In genomic region chr17:57953703-57954420, GRCh38 we compare ENCODE assay signal across 9 cellular contexts. TPM values are rescaled to one million over a fixed set of nuclear protein-coding genes. Genes with fewer than 3 reads are reported as not detected.
DNase-seq lines count a peak whose midpoint lies in the region; ATAC-seq, FAIRE-seq and TF ChIP-seq lines count a peak whose summit lies in the region.
"Had no signal": no experiment of that assay in that cellular context is flagged by ENCODE, and none has a peak within 500 bp of the region (broad histone marks: within the 10 kb centered on the region; RNA-seq: fewer than 3 reads in every experiment).

No MANE protein-coding gene starts in this region.

- H3K4me2 ChIP-seq in SK-N-SH (peak overlapping the region; percentile 78), HepG2 (ENCODE audit: low read depth, low read length) (peak overlapping the region; percentile 94)

- TF ChIP-seq POLR2A in HepG2 (IDR thresholded peaks at IDR 0.05; ENCODE audit: insufficient read depth in 1 of 2, low read depth in 2 of 2, low read length in 2 of 2), result no peak

- no TSS peak for BruUV-seq in HepG2 (replicated peaks; lab: Mats Ljungman, UMichigan)

- H3K4me3 ChIP-seq in SK-N-SH (ENCODE audit: low read depth in 2 of 2, low read length in 1 of 2) (peak overlapping the region; percentile 67 to 79), astrocyte of the spinal cord (ENCODE audit: low read depth, low read length) (peak overlapping the region; percentile 61), HepG2 (replicated peaks in 1 of 3; ENCODE audit: insufficient read depth in 1 of 3, low read depth in 2 of 3, low read length in 3 of 3) (peak overlapping the region; percentile 71 to 92 (median 73)), stomach smooth muscle (ENCODE audit: low read length in 2 of 2) (peak overlapping the region; percentile 72 to 77)

- ATAC-seq in SK-N-SH treated with all-trans-retinoic acid at 6 μM for 48 hours, result no peak; the same call in 2 of the 3 replicates
- no peak; the same call in 2 of the 3 replicates for ATAC-seq in HepG2

- TF ChIP-seq EP300 in SK-N-SH (IDR thresholded peaks at IDR 0.05; ENCODE audit: borderline replicate concordance in 1 of 2, low read depth in 1 of 2, low read length in 1 of 2), result no peak
- no peak for TF ChIP-seq EP300 in HepG2 (IDR thresholded peaks at IDR 0.05; ENCODE audit: low read depth in 2 of 2, low read length in 2 of 2)
- TF ChIP-seq EP300 in HepG2 (CRISPR knock-in tag; IDR thresholded peaks at IDR 0.05; ENCODE audit: borderline replicate concordance), result no peak

- H3K9me3 ChIP-seq in SK-N-SH (no peaks in the 10 kb centered on the region), HepG2 (ENCODE audit: low read length) (no peaks in the 10 kb centered on the region), stomach smooth muscle (ENCODE audit: control insufficient read depth in 2 of 2, low read length in 2 of 2) (no peaks in the 10 kb centered on the region)

- H3K9me2 ChIP-seq in SK-N-SH, result no peaks in the 10 kb centered on the region

- H3K79me2 ChIP-seq in SK-N-SH (ENCODE audit: insufficient read depth), result peaks cover 62% of the 10 kb centered on the region
- H3K79me2 ChIP-seq in HepG2 (ENCODE audit: insufficient read depth, low read length), result no peaks in the 10 kb centered on the region

- peaks cover 36% of the 10 kb centered on the region for H3F3A ChIP-seq in SK-N-SH (replicated peaks; ENCODE audit: insufficient read depth)

- H2AFZ ChIP-seq in SK-N-SH (ENCODE audit: low read depth) (0 out of 2 replicates have a peak overlapping the region, but pooled peaks have one; percentile 0), HepG2 (ENCODE audit: low read length) (no peak overlapping the region)

- H3K36me3 ChIP-seq in SK-N-SH (replicated peaks in 1 of 2; ENCODE audit: control insufficient read depth in 1 of 2, insufficient read depth in 2 of 2, low read length in 1 of 2) (no peaks in the 10 kb centered on the region), HepG2 (replicated peaks in 1 of 2; ENCODE audit: control insufficient read depth in 1 of 2, insufficient read depth in 2 of 2, low read length in 2 of 2) (no peaks in the 10 kb centered on the region), stomach smooth muscle (ENCODE audit: control insufficient read depth in 2 of 2, insufficient read depth in 2 of 2, low read length in 2 of 2) (no peaks in the 10 kb centered on the region)

- no peaks in the 10 kb centered on the region for H3K27me3 ChIP-seq in SK-N-SH (ENCODE audit: insufficient read depth)
- peaks cover 13 to 26% of the 10 kb centered on the region in 2 experiments for H3K27me3 ChIP-seq in HepG2 (ENCODE audit: control insufficient read depth in 1 of 2, insufficient read depth in 2 of 2, low read length in 2 of 2)
- H3K27me3 ChIP-seq in stomach smooth muscle (ENCODE audit: control insufficient read depth in 1 of 2, insufficient read depth in 2 of 2, low read length in 2 of 2), result no peaks in the 10 kb centered on the region

- WGBS in SK-N-SH (ENCODE audit: low lambda C conversion rate), result 79% methylated on average over 14 of the region's 14 CpGs
- 36% methylated on average over 13 of the region's 14 CpGs for WGBS in HepG2 (ENCODE audit: low lambda C conversion rate)

- DNase-seq in SK-N-SH, result no peak
- DNase-seq in astrocyte of the spinal cord (ENCODE audit: low read depth, low spot score), result no peak
- DNase-seq in HepG2 (ENCODE audit: low spot score), result no peak
- DNase-seq in GM13976 (ENCODE audit: low spot score), result no peak
- DNase-seq in stimulated activated CD4-positive, alpha-beta T cell treated with anti-CD3 and anti-CD28 coated beads, Interleukin-1b, Interleukin-23, amount 100 ng/mL, for 48 hours, result no peak
- no peak for DNase-seq in GM20000 (ENCODE audit: low spot score)

- POLR2A ChIA-PET in SK-N-SH (lab: Yijun Ruan, JAX), result interaction anchor here (0.8 to 2.2 kb wide), 7 partner anchors 10 to 91 kb away, joined by 3 to 8 read pairs (median 4); partner anchors contain the start of gene VEZF1
- POLR2A ChIA-PET in HepG2 (lab: Yijun Ruan, JAX), result interaction anchor here (0.8 to 6.6 kb wide), 15 partner anchors 7 to 678 kb away, joined by 3 to 35 read pairs (median 5); partner anchors contain the start of genes MRPS23 and SRSF1

- peak overlapping the region; percentile 56 to 79 for H3K27ac ChIP-seq in SK-N-SH (ENCODE audit: low read depth in 2 of 2, low read length in 1 of 2)
- H3K27ac ChIP-seq in HepG2 (ENCODE audit: extremely low read length, insufficient read depth, low read length), result peak overlapping the region; percentile 15
- H3K27ac ChIP-seq in stomach smooth muscle (ENCODE audit: low read length), result peak overlapping the region; percentile 93

- no peak for TF ChIP-seq RAD21 in SK-N-SH (IDR thresholded peaks at IDR 0.05; ENCODE audit: low read length)
- no peak for TF ChIP-seq RAD21 in HepG2 (CRISPR knock-in tag; IDR thresholded peaks at IDR 0.05)

- peaks cover 30 to 55% of the 10 kb centered on the region in 2 experiments; a peak in 3 of 4 replicates for H3K4me1 ChIP-seq in SK-N-SH (ENCODE audit: control insufficient read depth in 1 of 2, insufficient read depth in 2 of 2, low read depth in 1 of 2, low read length in 1 of 2)
- peaks cover 70% of the 10 kb centered on the region for H3K4me1 ChIP-seq in HepG2 (ENCODE audit: insufficient read depth, low read length)
- peaks cover 56% of the 10 kb centered on the region for H3K4me1 ChIP-seq in stomach smooth muscle (ENCODE audit: control insufficient read depth, insufficient read depth, low read length)

- H3K9ac ChIP-seq in SK-N-SH (peak overlapping the region; percentile 96), HepG2 (ENCODE audit: insufficient read depth, low read depth, low read length) (peak overlapping the region; percentile 84), stomach smooth muscle (ENCODE audit: low read length in 2 of 2) (peak overlapping the region; percentile 81 to 87)

- intact Hi-C loops in HepG2 (cut with micrococcal nuclease; ENCODE audit: unreplicated experiment), result loop anchor here (1.0 to 2.0 kb wide), 3 partner anchors 13 to 61 kb away; no protein-coding TSS in a partner anchor

- no peak for TF ChIP-seq CTCF in SK-N-SH (IDR thresholded peaks at IDR 0.05)
- no peak for TF ChIP-seq CTCF in astrocyte of the spinal cord (IDR thresholded peaks at IDR 0.05; ENCODE audit: low read depth, low read length)
- TF ChIP-seq CTCF in HepG2 (CRISPR knock-in tag; IDR thresholded peaks at IDR 0.05), result no peak
- no peak for TF ChIP-seq CTCF in GM13976 (IDR thresholded peaks at IDR 0.05; ENCODE audit: borderline replicate concordance, control extremely low read depth, extremely low read depth, insufficient read depth, missing control alignments)
- no peak for TF ChIP-seq CTCF in GM20000 (IDR thresholded peaks at IDR 0.05; ENCODE audit: extremely low read depth, missing control alignments)

- in situ Hi-C loops in astrocyte of the spinal cord (cut with HindIII; ENCODE audit: low sequenced_read_pairs) (no loop called here), HepG2 (cut with HindIII; ENCODE audit: extremely low pct_ligation_motif_present, low pct_unique_long_range_greater_than_20kb) (loop anchor here (5.0 kb wide), 1 partner anchor 47 kb away; no protein-coding TSS in a partner anchor), GM13976 (cut with MboI; ENCODE audit: low sequenced_read_pairs, unreplicated experiment) (no loop called here)

- H4K20me1 ChIP-seq in SK-N-SH (ENCODE audit: insufficient read depth) (no peaks in the 10 kb centered on the region), HepG2 (ENCODE audit: insufficient read depth, low read length) (no peaks in the 10 kb centered on the region)

- CTCF ChIA-PET in SK-N-SH (lab: Yijun Ruan, JAX) (interaction anchor here (0.7 to 4.7 kb wide), 32 partner anchors 9 to 857 kb away, joined by 3 to 43 read pairs (median 6); no protein-coding TSS in a partner anchor), HepG2 (lab: Yijun Ruan, JAX; ENCODE audit: low intra/inter-chr PET ratio, low total read pairs) (interaction anchor here (1.3 kb wide), 1 partner anchor 96 kb away, joined by 3 read pairs; no protein-coding TSS in a partner anchor)

- no peak for FAIRE-seq in HepG2 (lab: Jason Lieb, UNC)
- FAIRE-seq: colon had no signal

RNA-seq across cellular contexts. Expression of gene CUEDC1, which starts 1.4 kb away (rescaled TPM):
- polyA plus RNA-seq in SK-N-SH (2012; rRNA removed), result 50.3 and 58.9 TPM in 2 replicates
- 25.4 and 31.6 TPM in 2 replicates for polyA plus RNA-seq in SK-N-SH (2012; cell fraction: cytosol; rRNA removed)
- 207 and 306 TPM in 2 replicates for polyA plus RNA-seq in SK-N-SH (2012; cell fraction: nucleus; rRNA removed)
- total RNA-seq in HepG2 (2016; rRNA removed; fragmentation: Illumina TruSeq; extraction: Trizol), result 4.2 and 7.4 TPM in 2 replicates
- 4.1 and 4.7 TPM in 2 replicates for total RNA-seq in HepG2 (2016; cell fraction: cytosol; rRNA removed; fragmentation: Illumina TruSeq; extraction: Trizol; ENCODE audit: low read depth)
- 3.5 and 7.9 TPM in 2 replicates for total RNA-seq in HepG2 (2016; cell fraction: insoluble cytoplasmic fraction; rRNA removed; fragmentation: Illumina TruSeq; extraction: Trizol)
- 7.6 and 8.6 TPM in 2 replicates for total RNA-seq in HepG2 (2016; cell fraction: membrane; rRNA removed; fragmentation: Illumina TruSeq; extraction: Trizol)
- total RNA-seq in HepG2 (2016; cell fraction: nucleus; rRNA removed; fragmentation: Illumina TruSeq; extraction: Trizol), result 9.6 and 11.9 TPM in 2 replicates
- 12.9 and 14.4 TPM in 2 replicates for polyA plus RNA-seq in HepG2 (2011; rRNA removed)
- 8.1 and 8.6 TPM in 2 replicates for polyA plus RNA-seq in HepG2 (2011; cell fraction: cytosol; rRNA removed)
- 36.7 and 43.5 TPM in 2 replicates for polyA plus RNA-seq in HepG2 (2011; cell fraction: nucleus; rRNA removed)
- 9.8 and 10.2 TPM in 2 replicates for polyA plus RNA-seq in HepG2 (2012)
- 9.4 and 11.1 TPM in 2 replicates for polyA plus RNA-seq in HepG2 (2016; cell fraction: cytosol; fragmentation: Illumina TruSeq; extraction: Trizol; ENCODE audit: low read depth)
- 9.2 and 10.0 TPM in 2 replicates for polyA plus RNA-seq in HepG2 (2016; cell fraction: insoluble cytoplasmic fraction; fragmentation: Illumina TruSeq; extraction: Trizol; ENCODE audit: low read depth)
- 15.4 and 16.0 TPM in 2 replicates for polyA plus RNA-seq in HepG2 (2016; cell fraction: membrane; fragmentation: Illumina TruSeq; extraction: Trizol; ENCODE audit: low read depth)
- 33.7 and 36.2 TPM in 2 replicates for polyA plus RNA-seq in HepG2 (2016; cell fraction: nucleus; fragmentation: Illumina TruSeq; extraction: Trizol; ENCODE audit: insufficient read depth, low read depth)
- 2.9 and 6.8 TPM in 2 replicates for polyA minus RNA-seq in HepG2 (2011; rRNA and poly(A)+ RNA removed; ENCODE audit: low replicate concordance)
- 5.1 and 7.3 TPM in 2 replicates for polyA minus RNA-seq in HepG2 (2011; cell fraction: cytosol; rRNA and poly(A)+ RNA removed)
- polyA minus RNA-seq in HepG2 (2011; cell fraction: nucleus; rRNA and poly(A)+ RNA removed), result 6.6 and 8.2 TPM in 2 replicates

RNA-seq across cellular contexts. Expression of gene VEZF1, which starts 34.2 kb away (rescaled TPM):
- polyA plus RNA-seq in SK-N-SH (2012; rRNA removed), result 35.1 and 43.0 TPM in 2 replicates
- 42.9 and 43.3 TPM in 2 replicates for polyA plus RNA-seq in SK-N-SH (2012; cell fraction: cytosol; rRNA removed)
- 27.8 and 49.4 TPM in 2 replicates for polyA plus RNA-seq in SK-N-SH (2012; cell fraction: nucleus; rRNA removed)
- total RNA-seq in HepG2 (2016; rRNA removed; fragmentation: Illumina TruSeq; extraction: Trizol), result 45.9 and 48.0 TPM in 2 replicates
- 8.8 and 10.8 TPM in 2 replicates for total RNA-seq in HepG2 (2016; cell fraction: cytosol; rRNA removed; fragmentation: Illumina TruSeq; extraction: Trizol; ENCODE audit: low read depth)
- total RNA-seq in HepG2 (2016; cell fraction: insoluble cytoplasmic fraction; rRNA removed; fragmentation: Illumina TruSeq; extraction: Trizol), result 41.9 and 43.4 TPM in 2 replicates
- total RNA-seq in HepG2 (2016; cell fraction: membrane; rRNA removed; fragmentation: Illumina TruSeq; extraction: Trizol), result 42.3 and 48.6 TPM in 2 replicates
- total RNA-seq in HepG2 (2016; cell fraction: nucleus; rRNA removed; fragmentation: Illumina TruSeq; extraction: Trizol), result 31.1 and 37.8 TPM in 2 replicates
- 41.3 and 49.7 TPM in 2 replicates for polyA plus RNA-seq in HepG2 (2011; rRNA removed)
- polyA plus RNA-seq in HepG2 (2011; cell fraction: cytosol; rRNA removed), result 27.7 and 34.7 TPM in 2 replicates
- 30.2 and 33.3 TPM in 2 replicates for polyA plus RNA-seq in HepG2 (2011; cell fraction: nucleus; rRNA removed)
- polyA plus RNA-seq in HepG2 (2012), result 38.9 and 45.7 TPM in 2 replicates
- 7.1 and 7.4 TPM in 2 replicates for polyA plus RNA-seq in HepG2 (2016; cell fraction: cytosol; fragmentation: Illumina TruSeq; extraction: Trizol; ENCODE audit: low read depth)
- polyA plus RNA-seq in HepG2 (2016; cell fraction: insoluble cytoplasmic fraction; fragmentation: Illumina TruSeq; extraction: Trizol; ENCODE audit: low read depth), result 34.8 and 42.4 TPM in 2 replicates
- polyA plus RNA-seq in HepG2 (2016; cell fraction: membrane; fragmentation: Illumina TruSeq; extraction: Trizol; ENCODE audit: low read depth), result 22.0 and 25.5 TPM in 2 replicates
- 46.2 and 49.1 TPM in 2 replicates for polyA plus RNA-seq in HepG2 (2016; cell fraction: nucleus; fragmentation: Illumina TruSeq; extraction: Trizol; ENCODE audit: insufficient read depth, low read depth)
- polyA minus RNA-seq in HepG2 (2011; rRNA and poly(A)+ RNA removed; ENCODE audit: low replicate concordance), result 41.4 and 56.9 TPM in 2 replicates
- polyA minus RNA-seq in HepG2 (2011; cell fraction: cytosol; rRNA and poly(A)+ RNA removed), result 31.2 and 37.3 TPM in 2 replicates
- 32.7 and 46.6 TPM in 2 replicates for polyA minus RNA-seq in HepG2 (2011; cell fraction: nucleus; rRNA and poly(A)+ RNA removed)

RNA-seq across cellular contexts. Expression of gene SRSF1, which starts 53.2 kb away (rescaled TPM):
- polyA plus RNA-seq in SK-N-SH (2012; rRNA removed) (248 and 291 TPM in 2 replicates), HepG2 (2011; rRNA removed) (142 and 144 TPM in 2 replicates)
- 162 and 163 TPM in 2 replicates for polyA plus RNA-seq in SK-N-SH (2012; cell fraction: cytosol; rRNA removed)
- polyA plus RNA-seq in SK-N-SH (2012; cell fraction: nucleus; rRNA removed), result 1,134 and 1,547 TPM in 2 replicates
- 445 and 520 TPM in 2 replicates for total RNA-seq in HepG2 (2016; rRNA removed; fragmentation: Illumina TruSeq; extraction: Trizol)
- total RNA-seq in HepG2 (2016; cell fraction: cytosol; rRNA removed; fragmentation: Illumina TruSeq; extraction: Trizol; ENCODE audit: low read depth), result 40.7 and 51.5 TPM in 2 replicates
- 472 and 528 TPM in 2 replicates for total RNA-seq in HepG2 (2016; cell fraction: insoluble cytoplasmic fraction; rRNA removed; fragmentation: Illumina TruSeq; extraction: Trizol)
- total RNA-seq in HepG2 (2016; cell fraction: membrane; rRNA removed; fragmentation: Illumina TruSeq; extraction: Trizol), result 120 and 137 TPM in 2 replicates
- 332 and 353 TPM in 2 replicates for total RNA-seq in HepG2 (2016; cell fraction: nucleus; rRNA removed; fragmentation: Illumina TruSeq; extraction: Trizol)
- 61.9 and 82.9 TPM in 2 replicates for polyA plus RNA-seq in HepG2 (2011; cell fraction: cytosol; rRNA removed)
- 1,130 and 1,625 TPM in 2 replicates for polyA plus RNA-seq in HepG2 (2011; cell fraction: nucleus; rRNA removed)
- polyA plus RNA-seq in HepG2 (2012), result 96.9 and 161 TPM in 2 replicates
- polyA plus RNA-seq in HepG2 (2016; cell fraction: cytosol; fragmentation: Illumina TruSeq; extraction: Trizol; ENCODE audit: low read depth), result 19.4 and 20.4 TPM in 2 replicates
- polyA plus RNA-seq in HepG2 (2016; cell fraction: insoluble cytoplasmic fraction; fragmentation: Illumina TruSeq; extraction: Trizol; ENCODE audit: low read depth), result 411 and 445 TPM in 2 replicates
- 54.7 and 57.3 TPM in 2 replicates for polyA plus RNA-seq in HepG2 (2016; cell fraction: membrane; fragmentation: Illumina TruSeq; extraction: Trizol; ENCODE audit: low read depth)
- 359 and 383 TPM in 2 replicates for polyA plus RNA-seq in HepG2 (2016; cell fraction: nucleus; fragmentation: Illumina TruSeq; extraction: Trizol; ENCODE audit: insufficient read depth, low read depth)
- 673 and 710 TPM in 2 replicates for polyA minus RNA-seq in HepG2 (2011; rRNA and poly(A)+ RNA removed; ENCODE audit: low replicate concordance)
- polyA minus RNA-seq in HepG2 (2011; cell fraction: cytosol; rRNA and poly(A)+ RNA removed), result 78.3 and 89.3 TPM in 2 replicates
- 1,057 and 1,237 TPM in 2 replicates for polyA minus RNA-seq in HepG2 (2011; cell fraction: nucleus; rRNA and poly(A)+ RNA removed)

Comparison
In these comparisons a context has a peak if more than half of its experiments do, and no peak if none do; other contexts are left out.
1. H3K27ac ChIP-seq: peak in every context shown above with its lines; median percentile 93 in stomach smooth muscle; 68 in SK-N-SH; 15 in HepG2.
2. Of the 25 proteins assayed by ChIP-seq in both HepG2 and SK-N-SH: peak only in HepG2: none; only in SK-N-SH: GABPA; in both: none; in neither: 24.